ENCODE assay signal across 13 cellular contexts in genomic region chr4:97027989-97028388, GRCh38.
DNase-seq lines count a peak whose midpoint lies in the region; ATAC-seq, FAIRE-seq and TF ChIP-seq lines count a peak whose summit lies in the region.
"Had no signal": no experiment of that assay in that cellular context is flagged by ENCODE, and none has a peak within 500 bp of the region (broad histone marks: within the 10 kb centered on the region; RNA-seq: fewer than 3 reads in every experiment).

No MANE protein-coding gene starts in this region.

- H2BK120ac ChIP-seq in neuronal stem cell (ENCODE audit: low read depth, low read length) = no peak overlapping the region

- H3K79me1 ChIP-seq in neuronal stem cell (ENCODE audit: low read depth, low read length) = no peaks in the 10 kb centered on the region

- no peak for TF ChIP-seq RAD21 in Ishikawa (IDR thresholded peaks at IDR 0.05; ENCODE audit: low read depth)

- no peak overlapping the region for H3K9ac ChIP-seq in neuronal stem cell (ENCODE audit: low read depth, low read length, poor library complexity)
- H3K9ac ChIP-seq: BLaER1 had no signal

- H3K4me2 ChIP-seq in neuronal stem cell (ENCODE audit: insufficient read depth, low read length, poor library complexity, severe bottlenecking) = no peak overlapping the region
- H3K4me2 ChIP-seq: BLaER1 had no signal

- TF ChIP-seq CTCF in D721Med (IDR thresholded peaks at IDR 0.05; ENCODE audit: insufficient read depth, missing control alignments) = no peak

- H3K4me1 ChIP-seq in neuronal stem cell (ENCODE audit: control insufficient read depth in 2 of 2, insufficient read depth in 1 of 2, low read depth in 1 of 2, low read length in 2 of 2) = peaks cover 2 to 11% of the 10 kb centered on the region in 2 donors
- H3K4me1 ChIP-seq: BLaER1 had no signal

- no peak for ATAC-seq in GM19035 (IDR thresholded peaks at IDR 0.05; ENCODE audit: unreplicated experiment)
- ATAC-seq in GM19328 (IDR thresholded peaks at IDR 0.05; ENCODE audit: unreplicated experiment) = no peak

- H3K27me3 ChIP-seq in neuronal stem cell (ENCODE audit: control insufficient read depth in 3 of 3, insufficient read depth in 3 of 3, low read depth in 1 of 3, low read length in 3 of 3) = no peaks in the 10 kb centered on the region
- H3K27me3 ChIP-seq: BLaER1 had no signal

- H2AFZ ChIP-seq in neuronal stem cell (ENCODE audit: low read length) = peak overlapping the region; percentile 56

- no peak overlapping the region for H4K91ac ChIP-seq in neuronal stem cell (ENCODE audit: low read depth, low read length, poor library complexity)

- H3K14ac ChIP-seq in neuronal stem cell (ENCODE audit: low read length) = no peak overlapping the region

- no CpG with 5 or more reads among the region's 1 CpG for WGBS in neuronal stem cell (ENCODE audit: extremely low coverage in 2 of 2, insufficient read length in 2 of 2, insufficient replicate concordance in 1 of 2), 2 donors

- H3K4ac ChIP-seq in neuronal stem cell (ENCODE audit: low read length) = no peak overlapping the region

- FAIRE-seq in D721Med (lab: Jason Lieb, UNC) = peak; percentile 63

- no peak overlapping the region for H2BK5ac ChIP-seq in neuronal stem cell (ENCODE audit: low read length)

- H3K4me3 ChIP-seq in neuronal stem cell (ENCODE audit: low read length in 2 of 2) = no peak overlapping the region
- H3K4me3 ChIP-seq: BLaER1, HAP-1 had no signal

- H4K8ac ChIP-seq in neuronal stem cell (ENCODE audit: low read depth, low read length) = no peak overlapping the region

- no peak overlapping the region for H2BK15ac ChIP-seq in neuronal stem cell (ENCODE audit: low read length)

- no peaks in the 10 kb centered on the region for H3K9me3 ChIP-seq in neuronal stem cell (replicated peaks in 1 of 2; ENCODE audit: control insufficient read depth in 2 of 2, insufficient read depth in 1 of 2, low read depth in 1 of 2, low read length in 2 of 2)
- H3K9me3 ChIP-seq: BLaER1, HAP-1 had no signal

- DNase-seq in D721Med (ENCODE audit: insufficient read length, low spot score) (no peak), left kidney (ENCODE audit: low read depth, low spot score) (peak; percentile 12), neuronal stem cell (ENCODE audit: low spot score) (no peak)
- DNase-seq in stimulated activated CD4-positive, alpha-beta T cell treated with anti-CD3 and anti-CD28 coated beads, Interleukin-12 subunit alpha, Interleukin-12 subunit beta, amount 100 ng/mL, for 4 hours = no peak
- DNase-seq: 8988T; CD4-positive, alpha-beta memory T cell; DMS79 treated with DMSO at 0.1 percent for 48 hours; GF-D8 had no signal

- H3K18ac ChIP-seq in neuronal stem cell (ENCODE audit: low read length) = no peak overlapping the region

- no peak overlapping the region for H3K27ac ChIP-seq in neuronal stem cell (replicated peaks; ENCODE audit: low read length)
- H3K27ac ChIP-seq: BLaER1 had no signal

- H3K36me3 ChIP-seq in neuronal stem cell (replicated peaks in 1 of 2; ENCODE audit: control insufficient read depth in 2 of 2, insufficient read depth in 2 of 2, low read length in 2 of 2) = no peaks in the 10 kb centered on the region
- H3K36me3 ChIP-seq: BLaER1, HAP-1 had no signal

- H2BK12ac ChIP-seq in neuronal stem cell (ENCODE audit: low read length) = no peak overlapping the region

- no peak overlapping the region for H3K23ac ChIP-seq in neuronal stem cell (ENCODE audit: low read depth, low read length, poor library complexity)

- TF ChIP-seq EP300 in Ishikawa (IDR thresholded peaks at IDR 0.05; ENCODE audit: borderline replicate concordance) = no peak

- no peak overlapping the region for H2AK5ac ChIP-seq in neuronal stem cell (ENCODE audit: low read depth, low read length)

TF ChIP-seq in Ishikawa, 13 proteins besides CTCF, POLR2A, EP300 and RAD21:
- TF ChIP-seq CREB1 (IDR thresholded peaks at IDR 0.05; ENCODE audit: low read depth) (no peak), TEAD4 (IDR thresholded peaks at IDR 0.05) (0 out of 2 replicates have a peak, but pooled peaks have one; percentile 14)
